In the genomic region with DNA sequence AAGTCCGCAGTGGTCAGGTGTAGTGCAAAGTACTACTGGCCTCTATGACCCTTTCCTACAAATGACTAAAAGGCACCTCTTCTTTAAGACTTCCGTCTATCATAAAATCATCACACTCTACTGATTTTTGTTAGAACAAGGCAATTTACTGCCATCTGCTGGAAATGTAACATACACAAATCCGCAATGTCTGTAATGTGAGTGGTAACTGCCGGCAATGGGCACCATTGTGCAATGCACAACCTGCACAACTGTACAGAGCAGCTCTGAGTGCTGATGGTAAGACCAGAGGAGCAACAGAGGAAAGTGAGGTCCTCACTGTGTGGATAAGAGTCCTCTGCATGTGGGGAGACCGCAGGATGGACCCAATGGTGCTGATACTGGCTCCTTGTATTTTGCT, we compare ENCODE assay signal across 8 cellular contexts.
A peak's percentile ranks its signal among the peaks of the same experiment; 100 is the strongest.
DNase-seq lines count a peak whose midpoint lies in the region; ATAC-seq, FAIRE-seq and TF ChIP-seq lines count a peak whose summit lies in the region.

No MANE protein-coding gene starts in this region.

- no peaks in the 10 kb centered on the region for H4K20me1 ChIP-seq in GM12878 (ENCODE audit: control insufficient read depth, insufficient read depth)

- TF ChIP-seq CTCF in GM06990 (IDR thresholded peaks at IDR 0.05; ENCODE audit: insufficient read depth, low read length, poor library complexity, severe bottlenecking) (peak; percentile 32), LNCaP clone FGC (IDR thresholded peaks at IDR 0.05; ENCODE audit: control insufficient read depth, extremely low read depth, insufficient read depth) (peak; percentile 62), GM12878 (IDR thresholded peaks at IDR 0.05 in 2 of 3, conservative IDR thresholded peaks at IDR 0.05 in 1 of 3; ENCODE audit: control insufficient read depth in 2 of 3, extremely low read depth in 1 of 3, insufficient read depth in 1 of 3, low read depth in 3 of 3, low read length in 3 of 3) (peak; percentile 7 to 36 (median 30); a peak in 3 of 6 replicates), neural crest cell (conservative IDR thresholded peaks at IDR 0.05) (peak; percentile 52), esophagus squamous epithelium (IDR thresholded peaks at IDR 0.05) (peak in 2 of 6 experiments; percentile 20 to 46)

- peak; percentile 42 for TF ChIP-seq RAD21 in GM12878 (IDR thresholded peaks at IDR 0.05; ENCODE audit: insufficient read depth, low read depth, low read length)

- CTCF ChIA-PET in GM12878 (lab: Yijun Ruan, JAX) = no interaction called here

- H3K4me2 ChIP-seq in GM12878 (ENCODE audit: control insufficient read depth, insufficient read depth) = no peak overlapping the region

- H3K27me3 Mint-ChIP-seq in neural crest cell (ENCODE audit: low read depth) = no peaks in the 10 kb centered on the region

- ATAC-seq in GM12878 = peak; percentile 57
- no peak for ATAC-seq in GM18517 (IDR thresholded peaks at IDR 0.05; ENCODE audit: unreplicated experiment)
- ATAC-seq in GM21381 (IDR thresholded peaks at IDR 0.05; ENCODE audit: unreplicated experiment) = no peak

- H3K27me3 ChIP-seq in GM06990 (replicated peaks; ENCODE audit: control insufficient read depth, insufficient read depth, low read length) (0 out of 2 replicates have a peak, but pooled peaks cover 1% of the 10 kb centered on the region), GM12878 (replicated peaks in 1 of 2; ENCODE audit: control insufficient read depth in 2 of 2, insufficient read depth in 2 of 2, low read length in 1 of 2) (no peaks in the 10 kb centered on the region), esophagus squamous epithelium (no peaks in the 10 kb centered on the region)

- H3K4me1 Mint-ChIP-seq in neural crest cell = peaks cover 11% of the 10 kb centered on the region

- in situ Hi-C loops in GM12878 (cut with MboI) = no loop called here

- H3K4me3 ChIP-seq in GM06990 (replicated peaks; ENCODE audit: low read depth, low read length) (no peak overlapping the region), LNCaP clone FGC (ENCODE audit: low read depth, low read length) (no peak overlapping the region), GM12878 (no peak overlapping the region), esophagus squamous epithelium (no peak overlapping the region)

- H3K79me2 ChIP-seq in GM12878 (ENCODE audit: control insufficient read depth, insufficient read depth, low read length) = no peaks in the 10 kb centered on the region

- H3K9ac ChIP-seq in GM12878 (ENCODE audit: control insufficient read depth, insufficient read depth, low read length) = no peak overlapping the region

- SMC1A ChIA-PET in GM12878 (lab: Charles Lee; ENCODE audit: uncharacterized antibody, unreplicated experiment) = no interaction called here

- H3K9me3 ChIP-seq in GM12878 (replicated peaks; ENCODE audit: control insufficient read depth, insufficient read depth, low read length) (no peaks in the 10 kb centered on the region; the same call in 2 of the 3 replicates), esophagus squamous epithelium (no peaks in the 10 kb centered on the region)

- no peak for TF ChIP-seq EP300 in GM12878 (IDR thresholded peaks at IDR 0.05; ENCODE audit: borderline replicate concordance in 1 of 2, control insufficient read depth in 1 of 2, low read depth in 2 of 2, low read length in 2 of 2)

- no peaks in the 10 kb centered on the region for H3K36me3 Mint-ChIP-seq in neural crest cell (ENCODE audit: low read depth)

- RAD21 ChIA-PET in GM12878 (lab: Charles Lee; ENCODE audit: unreplicated experiment) = no interaction called here

- H3K4me3 Mint-ChIP-seq in neural crest cell = no peak overlapping the region

- no peak overlapping the region for H3K27ac ChIP-seq in GM12878 (ENCODE audit: control insufficient read depth, insufficient read depth)
- no peak overlapping the region for H3K27ac ChIP-seq in esophagus squamous epithelium

- peak; percentile 56 for FAIRE-seq in GM12878 (lab: Jason Lieb, UNC)

- no TSS peak for BruUV-seq in GM12878 (replicated peaks; lab: Mats Ljungman, UMichigan)

- no peaks in the 10 kb centered on the region for H3K9me3 Mint-ChIP-seq in neural crest cell

- intact Hi-C loops in GM12878 (cut with micrococcal nuclease; ENCODE audit: unreplicated experiment) = no loop called here
- intact Hi-C loops in esophagus squamous epithelium (cut with DNase I) = no loop called here

- no peak for DNase-seq in GM06990 (ENCODE audit: extremely low read depth, insufficient read length)
- no peak for DNase-seq in LNCaP clone FGC (ENCODE audit: low read depth)
- peak; percentile 5 for DNase-seq in GM12878 (ENCODE audit: low read depth, low spot score)
- DNase-seq in neural crest cell (ENCODE audit: low read depth, low spot score) = no peak
- no peak for DNase-seq in esophagus squamous epithelium (lab: John Stamatoyannopoulos, UW)
- no peak for DNase-seq in COR-L47 (lab: John Stamatoyannopoulos, UW)

- TF ChIP-seq POLR2A in GM12878 (IDR thresholded peaks at IDR 0.05; ENCODE audit: low read depth, low read length) (no peak), esophagus squamous epithelium (IDR thresholded peaks at IDR 0.05) (no peak)

- POLR2A ChIA-PET in GM12878 (lab: Charles Lee) = no interaction called here

- H3K36me3 ChIP-seq in GM06990 (ENCODE audit: control insufficient read depth, insufficient read depth, low read length) (no peaks in the 10 kb centered on the region), GM12878 (ENCODE audit: control insufficient read depth in 2 of 2, insufficient read depth in 2 of 2, low read length in 1 of 2) (no peaks in the 10 kb centered on the region), esophagus squamous epithelium (no peaks in the 10 kb centered on the region)

- WGBS in GM12878 (ENCODE audit: insufficient coverage, insufficient replicate concordance, low lambda C conversion rate, missing lambda C conversion rate) = 18% methylated on average over 5 of the region's 5 CpGs
- WGBS in esophagus squamous epithelium, 2 donors = 54 to 66% methylated on average over 5 of the region's 5 CpGs

- no peak overlapping the region for H3K27ac Mint-ChIP-seq in neural crest cell (ENCODE audit: unreplicated experiment)

- no peaks in the 10 kb centered on the region for H3K4me1 ChIP-seq in GM12878 (ENCODE audit: control insufficient read depth, insufficient read depth, low read length)
- no peaks in the 10 kb centered on the region for H3K4me1 ChIP-seq in esophagus squamous epithelium

- no peak overlapping the region for H2AFZ ChIP-seq in GM12878 (ENCODE audit: control insufficient read depth, low read depth, low read length)

TF ChIP-seq in GM12878, 131 proteins besides CTCF, POLR2A, EP300 and RAD21:
- TF ChIP-seq TCF3 (IDR thresholded peaks at IDR 0.05; ENCODE audit: borderline replicate concordance, insufficient read depth, low read depth, low read length) (no peak), MXI1 (IDR thresholded peaks at IDR 0.05; ENCODE audit: low read depth, low read length) (no peak), RUNX3 (IDR thresholded peaks at IDR 0.05; ENCODE audit: low read length) (no peak), CHD1 (IDR thresholded peaks at IDR 0.05; ENCODE audit: low read depth, low read length) (no peak), SUZ12 (IDR thresholded peaks at IDR 0.05; ENCODE audit: unreplicated experiment) (no peak), ZNF384 (IDR thresholded peaks at IDR 0.05; ENCODE audit: borderline replicate concordance, low read depth, low read length) (no peak), KAT2A (conservative IDR thresholded peaks at IDR 0.05; ENCODE audit: control insufficient read depth, low read depth, low read length) (no peak), IKZF1 (conservative IDR thresholded peaks at IDR 0.05) (no peak), FOS (IDR thresholded peaks at IDR 0.05; ENCODE audit: borderline replicate concordance, extremely low read depth, insufficient read length) (no peak), JUNB (IDR thresholded peaks at IDR 0.05) (no peak), RCOR1 (conservative IDR thresholded peaks at IDR 0.05; ENCODE audit: low read depth, low read length) (no peak)
- TF ChIP-seq, protein P1, sequence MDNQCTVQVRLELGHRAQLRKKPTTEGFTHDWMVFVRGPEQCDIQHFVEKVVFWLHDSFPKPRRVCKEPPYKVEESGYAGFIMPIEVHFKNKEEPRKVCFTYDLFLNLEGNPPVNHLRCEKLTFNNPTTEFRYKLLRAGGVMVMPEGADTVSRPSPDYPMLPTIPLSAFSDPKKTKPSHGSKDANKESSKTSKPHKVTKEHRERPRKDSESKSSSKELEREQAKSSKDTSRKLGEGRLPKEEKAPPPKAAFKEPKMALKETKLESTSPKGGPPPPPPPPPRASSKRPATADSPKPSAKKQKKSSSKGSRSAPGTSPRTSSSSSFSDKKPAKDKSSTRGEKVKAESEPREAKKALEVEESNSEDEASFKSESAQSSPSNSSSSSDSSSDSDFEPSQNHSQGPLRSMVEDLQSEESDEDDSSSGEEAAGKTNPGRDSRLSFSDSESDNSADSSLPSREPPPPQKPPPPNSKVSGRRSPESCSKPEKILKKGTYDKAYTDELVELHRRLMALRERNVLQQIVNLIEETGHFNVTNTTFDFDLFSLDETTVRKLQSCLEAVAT (IDR thresholded peaks at IDR 0.05) = no peak
